ENCODE assay signal across 14 cellular contexts in genomic region chr11:44755553-44756505, GRCh38. TPM values are rescaled to one million over a fixed set of nuclear protein-coding genes. Genes with fewer than 3 reads are reported as not detected.
DNase-seq lines count a peak whose midpoint lies in the region; ATAC-seq and TF ChIP-seq lines count a peak whose summit lies in the region.
"Had no signal": no experiment of that assay in that cellular context is flagged by ENCODE, and none has a peak within 500 bp of the region (broad histone marks: within the 10 kb centered on the region; RNA-seq: fewer than 3 reads in every experiment).

No MANE protein-coding gene starts in this region.

- peaks cover 34% of the 10 kb centered on the region for H3K27me3 Mint-ChIP-seq in GM23338 (ENCODE audit: insufficient read depth, low read depth, poor library complexity)
- H3K27me3 Mint-ChIP-seq in progenitor cell of endocrine pancreas, result peaks cover 18% of the 10 kb centered on the region

- no peak overlapping the region for H3K27ac Mint-ChIP-seq in GM23338
- H3K27ac Mint-ChIP-seq in progenitor cell of endocrine pancreas, result no peak overlapping the region
- H3K27ac Mint-ChIP-seq: natural killer cell had no signal

- no peak overlapping the region for H2AFZ ChIP-seq in GM23338

- peaks cover 63% of the 10 kb centered on the region for H3K4me1 Mint-ChIP-seq in GM23338
- peaks cover 3% of the 10 kb centered on the region for H3K4me1 Mint-ChIP-seq in progenitor cell of endocrine pancreas (ENCODE audit: low read depth)
- H3K4me1 Mint-ChIP-seq: natural killer cell had no signal

- H3K4me3 ChIP-seq in GM23338 (peak overlapping the region; percentile 33; the same call in 1 of the 2 replicates), adipocyte (ENCODE audit: low read length) (no peak overlapping the region), left ventricle myocardium inferior (no peak overlapping the region), tibial artery (no peak overlapping the region)

- no peak for ATAC-seq in GM23338
- no peak for ATAC-seq in sciatic nerve
- ATAC-seq: activated CD4-positive, CD25-positive, alpha-beta regulatory T cell treated with anti-CD3 and anti-CD28 coated beads, Interleukin-2, amount 50 U/mL, for 24 hours; natural killer cell had no signal

- no peaks in the 10 kb centered on the region for H4K20me1 ChIP-seq in GM23338 (replicated peaks; ENCODE audit: insufficient read depth)

- no peak for TF ChIP-seq CTCF in GM23338 (conservative IDR thresholded peaks at IDR 0.05; ENCODE audit: low read depth in 2 of 2)
- no peak for TF ChIP-seq CTCF in left ventricle myocardium inferior (IDR thresholded peaks at IDR 0.05; ENCODE audit: borderline replicate concordance)
- TF ChIP-seq CTCF in tibial artery (IDR thresholded peaks at IDR 0.05), result no peak
- TF ChIP-seq CTCF in progenitor cell of endocrine pancreas (IDR thresholded peaks at IDR 0.05; ENCODE audit: unreplicated experiment), result no peak

- peaks cover 65% of the 10 kb centered on the region for H3K27me3 ChIP-seq in GM23338 (ENCODE audit: insufficient read depth)
- peaks cover 5% of the 10 kb centered on the region for H3K27me3 ChIP-seq in adipocyte (replicated peaks; ENCODE audit: control insufficient read depth, insufficient read depth, low read length)
- H3K27me3 ChIP-seq in left ventricle myocardium inferior (ENCODE audit: low read depth), result no peaks in the 10 kb centered on the region
- H3K27me3 ChIP-seq in tibial artery, result no peaks in the 10 kb centered on the region

- H3K79me2 ChIP-seq in GM23338 (replicated peaks; ENCODE audit: insufficient read depth), result peaks cover 12% of the 10 kb centered on the region

- intact Hi-C loops in left ventricle myocardium inferior (cut with micrococcal nuclease) (no loop called here), tibial artery (cut with DNase I; ENCODE audit: low total_unique reads) (no loop called here), sciatic nerve (cut with DNase I) (no loop called here)

- no peak overlapping the region; the same call in 2 of the 3 replicates for H3K4me3 Mint-ChIP-seq in GM23338
- H3K4me3 Mint-ChIP-seq in progenitor cell of endocrine pancreas (ENCODE audit: low read depth), result no peak overlapping the region
- H3K4me3 Mint-ChIP-seq: natural killer cell had no signal

- no peak for DNase-seq in GM23338 (ENCODE audit: low spot score)
- DNase-seq in adipocyte (ENCODE audit: low read depth), result peak; percentile 22
- DNase-seq in left ventricle myocardium inferior, result no peak
- peak; percentile 57 to 86 for DNase-seq in tibial artery
- DNase-seq in globus pallidus (ENCODE audit: low spot score), result no peak
- no peak for DNase-seq in sciatic nerve (ENCODE audit: low spot score)
- DNase-seq in progenitor cell of endocrine pancreas (ENCODE audit: low spot score, unreplicated experiment), result no peak
- DNase-seq: activated T-cell treated with anti-CD3 and anti-CD28 coated beads for 4 hours, Calu3, Karpas-422, natural killer cell, NCI-H2107 had no signal

- H3K9me3 ChIP-seq in adipocyte (ENCODE audit: control insufficient read depth, low read length), result peaks cover 11% of the 10 kb centered on the region
- H3K9me3 ChIP-seq in left ventricle myocardium inferior (replicated peaks), result peaks cover 8% of the 10 kb centered on the region
- no peaks in the 10 kb centered on the region for H3K9me3 ChIP-seq in tibial artery

- H3K36me3 Mint-ChIP-seq in GM23338 (ENCODE audit: low read depth) (peaks cover 19% of the 10 kb centered on the region; the same call in 2 of the 3 replicates), progenitor cell of endocrine pancreas (ENCODE audit: insufficient read depth) (peaks cover 1% of the 10 kb centered on the region)

- H3K4me2 ChIP-seq in GM23338, result peak overlapping the region; percentile 61

- H3F3A ChIP-seq in GM23338 (replicated peaks; ENCODE audit: low read depth), result peaks cover 13% of the 10 kb centered on the region; the same call in 1 of the 2 replicates

- H3K9me3 Mint-ChIP-seq in GM23338 (peaks cover 21% of the 10 kb centered on the region; the same call in 2 of the 3 replicates), progenitor cell of endocrine pancreas (ENCODE audit: low read depth) (peaks cover 10% of the 10 kb centered on the region)
- H3K9me3 Mint-ChIP-seq: natural killer cell had no signal

- H3K36me3 ChIP-seq in GM23338 (ENCODE audit: insufficient read depth) (no peaks in the 10 kb centered on the region), adipocyte (ENCODE audit: control insufficient read depth, insufficient read depth, low read length, severe bottlenecking) (no peaks in the 10 kb centered on the region), left ventricle myocardium inferior (no peaks in the 10 kb centered on the region), tibial artery (no peaks in the 10 kb centered on the region)

- H3K4me1 ChIP-seq in GM23338 (ENCODE audit: insufficient read depth), result peaks cover 47% of the 10 kb centered on the region
- peaks cover 54% of the 10 kb centered on the region for H3K4me1 ChIP-seq in adipocyte (ENCODE audit: control insufficient read depth, insufficient read depth, low read length)
- peaks cover 79% of the 10 kb centered on the region for H3K4me1 ChIP-seq in left ventricle myocardium inferior
- H3K4me1 ChIP-seq in tibial artery, result peaks cover 0 to 76% (median 49%) of the 10 kb centered on the region in 4 donors

- H3K9me2 ChIP-seq in GM23338 (ENCODE audit: insufficient read depth), result no peaks in the 10 kb centered on the region

- H3K27ac ChIP-seq in GM23338 (ENCODE audit: low read depth), result no peak overlapping the region
- peak overlapping the region; percentile 47 for H3K27ac ChIP-seq in left ventricle myocardium inferior (replicated peaks)
- peak overlapping the region; percentile 67 to 70 for H3K27ac ChIP-seq in tibial artery

- no peak overlapping the region for H3K9ac ChIP-seq in adipocyte (ENCODE audit: low read length)

TF ChIP-seq in GM23338, 12 proteins besides CTCF, POLR2A, EP300 and RAD21 (continues in another document):
- no peak for TF ChIP-seq CREB1 (CRISPR knock-in tag; IDR thresholded peaks at IDR 0.05; ENCODE audit: low read depth)
- TF ChIP-seq, protein P1, sequence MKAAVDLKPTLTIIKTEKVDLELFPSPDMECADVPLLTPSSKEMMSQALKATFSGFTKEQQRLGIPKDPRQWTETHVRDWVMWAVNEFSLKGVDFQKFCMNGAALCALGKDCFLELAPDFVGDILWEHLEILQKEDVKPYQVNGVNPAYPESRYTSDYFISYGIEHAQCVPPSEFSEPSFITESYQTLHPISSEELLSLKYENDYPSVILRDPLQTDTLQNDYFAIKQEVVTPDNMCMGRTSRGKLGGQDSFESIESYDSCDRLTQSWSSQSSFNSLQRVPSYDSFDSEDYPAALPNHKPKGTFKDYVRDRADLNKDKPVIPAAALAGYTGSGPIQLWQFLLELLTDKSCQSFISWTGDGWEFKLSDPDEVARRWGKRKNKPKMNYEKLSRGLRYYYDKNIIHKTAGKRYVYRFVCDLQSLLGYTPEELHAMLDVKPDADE (IDR thresholded peaks at IDR 0.05), result no peak
- no peak for TF ChIP-seq ZNF331 (CRISPR knock-in tag; IDR thresholded peaks at IDR 0.05; ENCODE audit: low read depth)
- TF ChIP-seq JUNB (IDR thresholded peaks at IDR 0.05; ENCODE audit: unreplicated experiment), result no peak
- no peak for TF ChIP-seq NANOG (IDR thresholded peaks at IDR 0.05; ENCODE audit: borderline replicate concordance)
- TF ChIP-seq REST (IDR thresholded peaks at IDR 0.05; ENCODE audit: unreplicated experiment), result no peak

RNA-seq across cellular contexts. Expression of gene TSPAN18, which starts 29.1 kb away (rescaled TPM):
- total RNA-seq in GM23338 (2014; rRNA removed; shearing (Covaris generic)), result 10.6 and 12.0 TPM in 2 replicates
- 5.8 and 6.0 TPM in 2 replicates for polyA plus RNA-seq in GM23338 (2016; fragmentation: Nextera tagmentation; extraction: Ambion mirVana)
- total RNA-seq in left ventricle myocardium inferior (129 TPM), sciatic nerve (45.5 TPM), progenitor cell of endocrine pancreas (21.3 and 25.7 TPM in 2 replicates)
- total RNA-seq: Calu3, OCI-LY7 had no signal

Comparison
In these comparisons a context has a peak if more than half of its experiments do, and no peak if none do; other contexts are left out.
1. DNase-seq: peak in adipocyte (single experiment) and tibial artery (2 of 2); none in GM23338 (single experiment), left ventricle myocardium inferior (single experiment), globus pallidus (single experiment), sciatic nerve (single experiment) and progenitor cell of endocrine pancreas (single experiment).